In the genomic region with DNA sequence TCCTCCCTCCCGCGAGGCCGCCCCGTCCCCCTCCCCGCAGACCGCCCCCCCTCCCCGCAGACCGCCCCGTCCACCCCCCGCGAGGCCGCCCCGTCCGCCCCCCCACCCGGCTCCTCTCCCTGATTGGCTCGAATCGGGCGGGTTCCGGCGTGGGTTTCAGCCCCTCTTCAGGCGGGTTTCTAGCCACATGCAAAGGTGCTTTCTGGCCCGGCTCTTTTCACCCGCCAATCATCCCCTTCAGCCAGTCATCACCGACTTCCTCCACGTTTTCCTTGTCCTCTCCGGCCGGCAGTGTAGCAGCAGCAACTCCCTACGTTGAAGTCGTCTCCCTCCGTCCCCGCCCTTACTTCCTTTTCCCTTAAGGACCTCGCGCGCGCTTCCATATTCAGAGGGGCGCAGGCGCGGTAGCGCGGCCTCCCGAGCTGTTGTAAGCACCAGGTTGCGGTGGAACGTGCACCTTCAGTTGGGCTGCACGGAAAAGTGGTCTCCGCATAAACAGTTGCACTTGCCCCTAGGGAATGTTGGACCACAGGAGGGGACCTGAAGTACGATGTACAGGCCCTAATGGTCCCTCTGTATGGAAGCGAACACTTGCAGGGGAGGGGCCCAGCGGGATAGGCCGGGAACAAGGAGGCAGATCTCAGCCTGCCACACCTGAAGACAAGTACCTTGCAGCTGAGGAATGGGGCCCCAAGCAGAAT, we compare ENCODE assay signal across 1 cellular context.
A peak's percentile ranks its signal among the peaks of the same experiment; 100 is the strongest.
TF ChIP-seq lines count a peak whose summit lies in the region.

No MANE protein-coding gene starts in this region.

TF ChIP-seq in K562, 482 proteins besides CTCF, POLR2A, EP300 and RAD21 (continued from another document and continues in another):
- TF ChIP-seq, protein P1, sequence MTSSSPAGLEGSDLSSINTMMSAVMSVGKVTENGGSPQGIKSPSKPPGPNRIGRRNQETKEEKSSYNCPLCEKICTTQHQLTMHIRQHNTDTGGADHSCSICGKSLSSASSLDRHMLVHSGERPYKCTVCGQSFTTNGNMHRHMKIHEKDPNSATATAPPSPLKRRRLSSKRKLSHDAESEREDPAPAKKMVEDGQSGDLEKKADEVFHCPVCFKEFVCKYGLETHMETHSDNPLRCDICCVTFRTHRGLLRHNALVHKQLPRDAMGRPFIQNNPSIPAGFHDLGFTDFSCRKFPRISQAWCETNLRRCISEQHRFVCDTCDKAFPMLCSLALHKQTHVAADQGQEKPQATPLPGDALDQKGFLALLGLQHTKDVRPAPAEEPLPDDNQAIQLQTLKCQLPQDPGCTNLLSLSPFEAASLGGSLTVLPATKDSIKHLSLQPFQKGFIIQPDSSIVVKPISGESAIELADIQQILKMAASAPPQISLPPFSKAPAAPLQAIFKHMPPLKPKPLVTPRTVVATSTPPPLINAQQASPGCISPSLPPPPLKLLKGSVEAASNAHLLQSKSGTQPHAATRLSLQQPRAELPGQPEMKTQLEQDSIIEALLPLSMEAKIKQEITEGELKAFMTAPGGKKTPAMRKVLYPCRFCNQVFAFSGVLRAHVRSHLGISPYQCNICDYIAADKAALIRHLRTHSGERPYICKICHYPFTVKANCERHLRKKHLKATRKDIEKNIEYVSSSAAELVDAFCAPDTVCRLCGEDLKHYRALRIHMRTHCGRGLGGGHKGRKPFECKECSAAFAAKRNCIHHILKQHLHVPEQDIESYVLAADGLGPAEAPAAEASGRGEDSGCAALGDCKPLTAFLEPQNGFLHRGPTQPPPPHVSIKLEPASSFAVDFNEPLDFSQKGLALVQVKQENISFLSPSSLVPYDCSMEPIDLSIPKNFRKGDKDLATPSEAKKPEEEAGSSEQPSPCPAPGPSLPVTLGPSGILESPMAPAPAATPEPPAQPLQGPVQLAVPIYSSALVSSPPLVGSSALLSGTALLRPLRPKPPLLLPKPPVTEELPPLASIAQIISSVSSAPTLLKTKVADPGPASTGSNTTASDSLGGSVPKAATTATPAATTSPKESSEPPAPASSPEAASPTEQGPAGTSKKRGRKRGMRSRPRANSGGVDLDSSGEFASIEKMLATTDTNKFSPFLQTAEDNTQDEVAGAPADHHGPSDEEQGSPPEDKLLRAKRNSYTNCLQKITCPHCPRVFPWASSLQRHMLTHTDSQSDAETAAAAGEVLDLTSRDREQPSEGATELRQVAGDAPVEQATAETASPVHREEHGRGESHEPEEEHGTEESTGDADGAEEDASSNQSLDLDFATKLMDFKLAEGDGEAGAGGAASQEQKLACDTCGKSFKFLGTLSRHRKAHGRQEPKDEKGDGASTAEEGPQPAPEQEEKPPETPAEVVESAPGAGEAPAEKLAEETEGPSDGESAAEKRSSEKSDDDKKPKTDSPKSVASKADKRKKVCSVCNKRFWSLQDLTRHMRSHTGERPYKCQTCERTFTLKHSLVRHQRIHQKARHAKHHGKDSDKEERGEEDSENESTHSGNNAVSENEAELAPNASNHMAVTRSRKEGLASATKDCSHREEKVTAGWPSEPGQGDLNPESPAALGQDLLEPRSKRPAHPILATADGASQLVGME (CRISPR knock-in tag; IDR thresholded peaks at IDR 0.05), result no peak
- no peak for TF ChIP-seq ZFP30 (CRISPR knock-in tag; IDR thresholded peaks at IDR 0.05; ENCODE audit: borderline replicate concordance)
- TF ChIP-seq CBX2 (IDR thresholded peaks at IDR 0.05; ENCODE audit: insufficient read depth, low read length, poor library complexity, severe bottlenecking), result no peak
- TF ChIP-seq MBD2 (IDR thresholded peaks at IDR 0.05; ENCODE audit: borderline replicate concordance, low read depth), result peak; percentile 81
- TF ChIP-seq TAF15 (IDR thresholded peaks at IDR 0.05; ENCODE audit: low read depth, low read length), result no peak
- no peak for TF ChIP-seq ZNF140 (CRISPR knock-in tag; IDR thresholded peaks at IDR 0.05)
- TF ChIP-seq TEAD2 (tag; IDR thresholded peaks at IDR 0.05), result no peak
- no peak for TF ChIP-seq MTF1 (CRISPR knock-in tag; IDR thresholded peaks at IDR 0.05; ENCODE audit: borderline replicate concordance)
- TF ChIP-seq, protein P2, sequence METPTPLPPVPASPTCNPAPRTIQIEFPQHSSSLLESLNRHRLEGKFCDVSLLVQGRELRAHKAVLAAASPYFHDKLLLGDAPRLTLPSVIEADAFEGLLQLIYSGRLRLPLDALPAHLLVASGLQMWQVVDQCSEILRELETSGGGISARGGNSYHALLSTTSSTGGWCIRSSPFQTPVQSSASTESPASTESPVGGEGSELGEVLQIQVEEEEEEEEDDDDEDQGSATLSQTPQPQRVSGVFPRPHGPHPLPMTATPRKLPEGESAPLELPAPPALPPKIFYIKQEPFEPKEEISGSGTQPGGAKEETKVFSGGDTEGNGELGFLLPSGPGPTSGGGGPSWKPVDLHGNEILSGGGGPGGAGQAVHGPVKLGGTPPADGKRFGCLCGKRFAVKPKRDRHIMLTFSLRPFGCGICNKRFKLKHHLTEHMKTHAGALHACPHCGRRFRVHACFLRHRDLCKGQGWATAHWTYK (CRISPR knock-in tag; IDR thresholded peaks at IDR 0.05), result no peak
- TF ChIP-seq ZNF584 (CRISPR knock-in tag; IDR thresholded peaks at IDR 0.05; ENCODE audit: low read depth), result no peak
- no peak for TF ChIP-seq HNRNPH1 (optimal IDR thresholded peaks at IDR 0.05; ENCODE audit: low read depth, low read length)
- TF ChIP-seq, protein P3, sequence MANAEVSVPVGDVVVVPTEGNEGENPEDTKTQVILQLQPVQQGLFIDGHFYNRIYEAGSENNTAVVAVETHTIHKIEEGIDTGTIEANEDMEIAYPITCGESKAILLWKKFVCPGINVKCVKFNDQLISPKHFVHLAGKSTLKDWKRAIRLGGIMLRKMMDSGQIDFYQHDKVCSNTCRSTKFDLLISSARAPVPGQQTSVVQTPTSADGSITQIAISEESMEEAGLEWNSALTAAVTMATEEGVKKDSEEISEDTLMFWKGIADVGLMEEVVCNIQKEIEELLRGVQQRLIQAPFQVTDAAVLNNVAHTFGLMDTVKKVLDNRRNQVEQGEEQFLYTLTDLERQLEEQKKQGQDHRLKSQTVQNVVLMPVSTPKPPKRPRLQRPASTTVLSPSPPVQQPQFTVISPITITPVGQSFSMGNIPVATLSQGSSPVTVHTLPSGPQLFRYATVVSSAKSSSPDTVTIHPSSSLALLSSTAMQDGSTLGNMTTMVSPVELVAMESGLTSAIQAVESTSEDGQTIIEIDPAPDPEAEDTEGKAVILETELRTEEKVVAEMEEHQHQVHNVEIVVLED (CRISPR knock-in tag; IDR thresholded peaks at IDR 0.05), result no peak
- TF ChIP-seq, protein P4, sequence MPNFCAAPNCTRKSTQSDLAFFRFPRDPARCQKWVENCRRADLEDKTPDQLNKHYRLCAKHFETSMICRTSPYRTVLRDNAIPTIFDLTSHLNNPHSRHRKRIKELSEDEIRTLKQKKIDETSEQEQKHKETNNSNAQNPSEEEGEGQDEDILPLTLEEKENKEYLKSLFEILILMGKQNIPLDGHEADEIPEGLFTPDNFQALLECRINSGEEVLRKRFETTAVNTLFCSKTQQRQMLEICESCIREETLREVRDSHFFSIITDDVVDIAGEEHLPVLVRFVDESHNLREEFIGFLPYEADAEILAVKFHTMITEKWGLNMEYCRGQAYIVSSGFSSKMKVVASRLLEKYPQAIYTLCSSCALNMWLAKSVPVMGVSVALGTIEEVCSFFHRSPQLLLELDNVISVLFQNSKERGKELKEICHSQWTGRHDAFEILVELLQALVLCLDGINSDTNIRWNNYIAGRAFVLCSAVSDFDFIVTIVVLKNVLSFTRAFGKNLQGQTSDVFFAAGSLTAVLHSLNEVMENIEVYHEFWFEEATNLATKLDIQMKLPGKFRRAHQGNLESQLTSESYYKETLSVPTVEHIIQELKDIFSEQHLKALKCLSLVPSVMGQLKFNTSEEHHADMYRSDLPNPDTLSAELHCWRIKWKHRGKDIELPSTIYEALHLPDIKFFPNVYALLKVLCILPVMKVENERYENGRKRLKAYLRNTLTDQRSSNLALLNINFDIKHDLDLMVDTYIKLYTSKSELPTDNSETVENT (CRISPR knock-in tag; IDR thresholded peaks at IDR 0.05), result no peak
- TF ChIP-seq CCAR2 (IDR thresholded peaks at IDR 0.05; ENCODE audit: low read depth, low read length), result no peak
- no peak for TF ChIP-seq ZNF764 (CRISPR knock-in tag; IDR thresholded peaks at IDR 0.05; ENCODE audit: low read depth)
- TF ChIP-seq, protein P5, sequence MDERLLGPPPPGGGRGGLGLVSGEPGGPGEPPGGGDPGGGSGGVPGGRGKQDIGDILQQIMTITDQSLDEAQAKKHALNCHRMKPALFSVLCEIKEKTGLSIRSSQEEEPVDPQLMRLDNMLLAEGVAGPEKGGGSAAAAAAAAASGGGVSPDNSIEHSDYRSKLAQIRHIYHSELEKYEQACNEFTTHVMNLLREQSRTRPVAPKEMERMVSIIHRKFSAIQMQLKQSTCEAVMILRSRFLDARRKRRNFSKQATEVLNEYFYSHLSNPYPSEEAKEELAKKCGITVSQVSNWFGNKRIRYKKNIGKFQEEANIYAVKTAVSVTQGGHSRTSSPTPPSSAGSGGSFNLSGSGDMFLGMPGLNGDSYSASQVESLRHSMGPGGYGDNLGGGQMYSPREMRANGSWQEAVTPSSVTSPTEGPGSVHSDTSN (CRISPR knock-in tag; IDR thresholded peaks at IDR 0.05; ENCODE audit: low read depth), result peak; percentile 71
- TF ChIP-seq, protein P5 (tag; conservative IDR thresholded peaks at IDR 0.05; ENCODE audit: low read depth), result peak; percentile 90
- no peak for TF ChIP-seq NFE2L1 (tag; IDR thresholded peaks at IDR 0.05; ENCODE audit: borderline replicate concordance, low read depth)
- no peak for TF ChIP-seq SAP30 (IDR thresholded peaks at IDR 0.05; ENCODE audit: borderline replicate concordance, insufficient read depth, low read depth, low read length, poor library complexity, severe bottlenecking)
- TF ChIP-seq MECOM (CRISPR knock-in tag; IDR thresholded peaks at IDR 0.05), result no peak
- TF ChIP-seq, protein P6, sequence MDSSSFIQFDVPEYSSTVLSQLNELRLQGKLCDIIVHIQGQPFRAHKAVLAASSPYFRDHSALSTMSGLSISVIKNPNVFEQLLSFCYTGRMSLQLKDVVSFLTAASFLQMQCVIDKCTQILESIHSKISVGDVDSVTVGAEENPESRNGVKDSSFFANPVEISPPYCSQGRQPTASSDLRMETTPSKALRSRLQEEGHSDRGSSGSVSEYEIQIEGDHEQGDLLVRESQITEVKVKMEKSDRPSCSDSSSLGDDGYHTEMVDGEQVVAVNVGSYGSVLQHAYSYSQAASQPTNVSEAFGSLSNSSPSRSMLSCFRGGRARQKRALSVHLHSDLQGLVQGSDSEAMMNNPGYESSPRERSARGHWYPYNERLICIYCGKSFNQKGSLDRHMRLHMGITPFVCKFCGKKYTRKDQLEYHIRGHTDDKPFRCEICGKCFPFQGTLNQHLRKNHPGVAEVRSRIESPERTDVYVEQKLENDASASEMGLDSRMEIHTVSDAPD (CRISPR knock-in tag; IDR thresholded peaks at IDR 0.05), result no peak
- TF ChIP-seq, protein P7, sequence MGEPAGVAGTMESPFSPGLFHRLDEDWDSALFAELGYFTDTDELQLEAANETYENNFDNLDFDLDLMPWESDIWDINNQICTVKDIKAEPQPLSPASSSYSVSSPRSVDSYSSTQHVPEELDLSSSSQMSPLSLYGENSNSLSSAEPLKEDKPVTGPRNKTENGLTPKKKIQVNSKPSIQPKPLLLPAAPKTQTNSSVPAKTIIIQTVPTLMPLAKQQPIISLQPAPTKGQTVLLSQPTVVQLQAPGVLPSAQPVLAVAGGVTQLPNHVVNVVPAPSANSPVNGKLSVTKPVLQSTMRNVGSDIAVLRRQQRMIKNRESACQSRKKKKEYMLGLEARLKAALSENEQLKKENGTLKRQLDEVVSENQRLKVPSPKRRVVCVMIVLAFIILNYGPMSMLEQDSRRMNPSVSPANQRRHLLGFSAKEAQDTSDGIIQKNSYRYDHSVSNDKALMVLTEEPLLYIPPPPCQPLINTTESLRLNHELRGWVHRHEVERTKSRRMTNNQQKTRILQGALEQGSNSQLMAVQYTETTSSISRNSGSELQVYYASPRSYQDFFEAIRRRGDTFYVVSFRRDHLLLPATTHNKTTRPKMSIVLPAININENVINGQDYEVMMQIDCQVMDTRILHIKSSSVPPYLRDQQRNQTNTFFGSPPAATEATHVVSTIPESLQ (CRISPR knock-in tag; IDR thresholded peaks at IDR 0.05), result no peak
- no peak for TF ChIP-seq SREBF1 (IDR thresholded peaks at IDR 0.05; ENCODE audit: borderline replicate concordance, low read depth, low read length)
- TF ChIP-seq, protein P8, sequence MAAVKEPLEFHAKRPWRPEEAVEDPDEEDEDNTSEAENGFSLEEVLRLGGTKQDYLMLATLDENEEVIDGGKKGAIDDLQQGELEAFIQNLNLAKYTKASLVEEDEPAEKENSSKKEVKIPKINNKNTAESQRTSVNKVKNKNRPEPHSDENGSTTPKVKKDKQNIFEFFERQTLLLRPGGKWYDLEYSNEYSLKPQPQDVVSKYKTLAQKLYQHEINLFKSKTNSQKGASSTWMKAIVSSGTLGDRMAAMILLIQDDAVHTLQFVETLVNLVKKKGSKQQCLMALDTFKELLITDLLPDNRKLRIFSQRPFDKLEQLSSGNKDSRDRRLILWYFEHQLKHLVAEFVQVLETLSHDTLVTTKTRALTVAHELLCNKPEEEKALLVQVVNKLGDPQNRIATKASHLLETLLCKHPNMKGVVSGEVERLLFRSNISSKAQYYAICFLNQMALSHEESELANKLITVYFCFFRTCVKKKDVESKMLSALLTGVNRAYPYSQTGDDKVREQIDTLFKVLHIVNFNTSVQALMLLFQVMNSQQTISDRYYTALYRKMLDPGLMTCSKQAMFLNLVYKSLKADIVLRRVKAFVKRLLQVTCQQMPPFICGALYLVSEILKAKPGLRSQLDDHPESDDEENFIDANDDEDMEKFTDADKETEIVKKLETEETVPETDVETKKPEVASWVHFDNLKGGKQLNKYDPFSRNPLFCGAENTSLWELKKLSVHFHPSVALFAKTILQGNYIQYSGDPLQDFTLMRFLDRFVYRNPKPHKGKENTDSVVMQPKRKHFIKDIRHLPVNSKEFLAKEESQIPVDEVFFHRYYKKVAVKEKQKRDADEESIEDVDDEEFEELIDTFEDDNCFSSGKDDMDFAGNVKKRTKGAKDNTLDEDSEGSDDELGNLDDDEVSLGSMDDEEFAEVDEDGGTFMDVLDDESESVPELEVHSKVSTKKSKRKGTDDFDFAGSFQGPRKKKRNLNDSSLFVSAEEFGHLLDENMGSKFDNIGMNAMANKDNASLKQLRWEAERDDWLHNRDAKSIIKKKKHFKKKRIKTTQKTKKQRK (IDR thresholded peaks at IDR 0.05; ENCODE audit: borderline replicate concordance, low read depth, low read length), result no peak
- no peak for TF ChIP-seq FOXJ2 (tag; IDR thresholded peaks at IDR 0.05)
- no peak for TF ChIP-seq WHSC1 (IDR thresholded peaks at IDR 0.05; ENCODE audit: low read length)
- no peak for TF ChIP-seq ZNF175 (CRISPR knock-in tag; IDR thresholded peaks at IDR 0.05; ENCODE audit: low read depth)
- TF ChIP-seq KHSRP (IDR thresholded peaks at IDR 0.05), result no peak
- TF ChIP-seq OTX1 (CRISPR knock-in tag; IDR thresholded peaks at IDR 0.05), result no peak
- TF ChIP-seq ZC3H8 (IDR thresholded peaks at IDR 0.05), result no peak
- TF ChIP-seq CEBPB (tag; IDR thresholded peaks at IDR 0.05), result no peak
